In the genomic region with DNA sequence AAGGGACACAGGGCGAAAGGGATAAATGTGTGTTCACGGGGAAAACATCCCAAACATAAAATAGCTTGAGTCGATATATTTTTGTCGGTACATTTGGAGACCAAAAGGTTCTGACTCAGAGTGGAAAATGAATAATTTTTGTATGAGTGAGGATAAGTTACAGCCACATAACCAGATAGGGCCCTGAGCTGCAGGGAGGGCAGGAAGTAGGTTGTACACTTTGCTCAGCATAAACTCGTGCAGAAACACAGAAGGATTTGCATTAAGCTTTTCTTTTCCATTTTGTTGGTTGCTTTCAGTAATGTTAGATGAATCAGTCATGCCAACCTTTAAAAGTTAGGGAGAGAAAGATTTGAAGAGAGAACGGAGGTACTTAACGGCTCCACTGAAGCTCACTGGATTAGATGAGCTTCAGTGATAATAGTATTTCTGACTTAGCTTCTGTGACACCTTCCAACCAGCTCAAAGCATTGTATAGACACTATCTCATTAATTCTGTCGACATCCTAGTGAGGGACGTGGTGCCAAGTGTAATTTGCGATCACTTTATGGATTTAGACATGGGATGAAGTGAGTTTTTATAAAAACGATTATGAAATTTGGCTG, we compare ENCODE assay signal across 15 cellular contexts.
DNase-seq lines count a peak whose midpoint lies in the region; ATAC-seq and FAIRE-seq lines count a peak whose summit lies in the region.
"Had no signal": no experiment of that assay in that cellular context is flagged by ENCODE, and none has a peak within 500 bp of the region (broad histone marks: within the 10 kb centered on the region; RNA-seq: fewer than 3 reads in every experiment).

No MANE protein-coding gene starts in this region.

- peak overlapping the region; percentile 79 to 86 (median 82) for H3K4me3 Mint-ChIP-seq in CD4-positive, CD25-positive, alpha-beta regulatory T cell
- H3K4me3 Mint-ChIP-seq: nephron had no signal

- peak overlapping the region; percentile 85 for H3K27ac ChIP-seq in CD4-positive, CD25-positive, alpha-beta regulatory T cell (ENCODE audit: insufficient read depth, low read length, poor library complexity, severe bottlenecking)
- peak overlapping the region in 1 of 2 donors; percentile 27 for H3K27ac ChIP-seq in small intestine (ENCODE audit: low read depth in 1 of 2, low read length in 1 of 2)
- H3K27ac ChIP-seq: right atrium auricular region had no signal

- ATAC-seq in CD4-positive, CD25-positive, alpha-beta regulatory T cell (ENCODE audit: low read depth in 2 of 2) = peak; percentile 73 to 79
- ATAC-seq: heart right ventricle, left lobe of liver had no signal

- H3K36me3 ChIP-seq in CD4-positive, CD25-positive, alpha-beta regulatory T cell (ENCODE audit: control insufficient read depth, insufficient read depth, low read length) = no peaks in the 10 kb centered on the region
- no peaks in the 10 kb centered on the region for H3K36me3 ChIP-seq in small intestine (ENCODE audit: control insufficient read depth in 2 of 2, insufficient read depth in 2 of 2, low read length in 2 of 2)
- H3K36me3 ChIP-seq: heart right ventricle, right atrium auricular region had no signal

- no peak for FAIRE-seq in small intestine (lab: Jason Lieb, UNC)

- peaks cover 3% of the 10 kb centered on the region for H3K36me3 Mint-ChIP-seq in CD4-positive, CD25-positive, alpha-beta regulatory T cell
- H3K36me3 Mint-ChIP-seq: IgD-negative memory B cell had no signal

- H3K4me1 ChIP-seq in CD4-positive, CD25-positive, alpha-beta regulatory T cell (ENCODE audit: control insufficient read depth, insufficient read depth, low read length, poor library complexity, severe bottlenecking) = peaks cover 52% of the 10 kb centered on the region
- no peaks in the 10 kb centered on the region for H3K4me1 ChIP-seq in small intestine (ENCODE audit: control insufficient read depth in 2 of 2, insufficient read depth in 1 of 2, low read depth in 1 of 2, low read length in 1 of 2)
- H3K4me1 ChIP-seq: right atrium auricular region had no signal

- H3K27me3 Mint-ChIP-seq in CD4-positive, CD25-positive, alpha-beta regulatory T cell = no peaks in the 10 kb centered on the region
- H3K27me3 Mint-ChIP-seq: IgD-negative memory B cell had no signal

- peaks cover 0 to 2% (median 0%) of the 10 kb centered on the region in 7 donors for H3K9me3 Mint-ChIP-seq in CD4-positive, CD25-positive, alpha-beta regulatory T cell
- H3K9me3 Mint-ChIP-seq: IgD-negative memory B cell, nephron had no signal

- peak overlapping the region; percentile 88 to 92 (median 89) for H3K27ac Mint-ChIP-seq in CD4-positive, CD25-positive, alpha-beta regulatory T cell
- H3K27ac Mint-ChIP-seq: IgD-negative memory B cell, nephron had no signal

- WGBS in small intestine, 3 donors = 57 to 68% (median 64%) methylated on average over 11 of the region's 11 CpGs

- DNase-seq in CD4-positive, CD25-positive, alpha-beta regulatory T cell = peak in 2 of 3 donors; percentile 37 to 72
- DNase-seq in T-helper 2 cell (peak in 3 of 5 experiments; percentile 17 to 92 (median 17)), small intestine (peak; percentile 21), D341Med (ENCODE audit: low spot score) (no peak), NCI-H1048 (lab: John Stamatoyannopoulos, UW) (no peak), NCI-H2171 treated with DMSO at 0.1 percent for 48 hours (lab: John Stamatoyannopoulos, UW) (no peak), HPDE6-E6E7 (ENCODE audit: extremely low spot score) (no peak)
- peak; percentile 3 for DNase-seq in activated gamma-delta T cell treated with anti-CD3 and anti-CD28 coated beads, Interleukin-2, amount 50 U/mL, for 16 hours (ENCODE audit: low read depth)
- DNase-seq: heart right ventricle, NCI-H1436, NCI-H69 had no signal

- H3K27me3 ChIP-seq in CD4-positive, CD25-positive, alpha-beta regulatory T cell (ENCODE audit: control insufficient read depth, insufficient read depth, low read length) = no peaks in the 10 kb centered on the region
- H3K27me3 ChIP-seq in small intestine (ENCODE audit: control insufficient read depth in 2 of 2, insufficient read depth in 2 of 2, low read length in 2 of 2) = no peaks in the 10 kb centered on the region
- H3K27me3 ChIP-seq: right atrium auricular region had no signal

- peaks cover 32 to 75% (median 69%) of the 10 kb centered on the region in 4 donors for H3K4me1 Mint-ChIP-seq in CD4-positive, CD25-positive, alpha-beta regulatory T cell

- H3K4me3 ChIP-seq in CD4-positive, CD25-positive, alpha-beta regulatory T cell (ENCODE audit: low read depth, low read length) = peak overlapping the region; percentile 74
- H3K4me3 ChIP-seq in small intestine (ENCODE audit: low read depth in 1 of 2, low read length in 2 of 2) = no peak overlapping the region
- H3K4me3 ChIP-seq: heart right ventricle, right atrium auricular region had no signal

- no peaks in the 10 kb centered on the region for H3K9me3 ChIP-seq in CD4-positive, CD25-positive, alpha-beta regulatory T cell (ENCODE audit: control insufficient read depth in 2 of 2, low read length in 2 of 2)
- no peaks in the 10 kb centered on the region for H3K9me3 ChIP-seq in small intestine (ENCODE audit: control insufficient read depth, low read depth)
- H3K9me3 ChIP-seq: heart right ventricle, right atrium auricular region had no signal

Comparison
In these comparisons a context has a peak if more than half of its experiments do, and no peak if none do; other contexts are left out.
1. DNase-seq: peak in CD4-positive, CD25-positive, alpha-beta regulatory T cell (2 of 3), T-helper 2 cell (3 of 5), activated gamma-delta T cell treated with anti-CD3 and anti-CD28 coated beads, Interleukin-2, amount 50 U/mL, for 16 hours (single experiment) and small intestine (single experiment); none in D341Med (single experiment), NCI-H1048 (single experiment), NCI-H2171 treated with DMSO at 0.1 percent for 48 hours (single experiment) and HPDE6-E6E7 (single experiment).